ENCODE assay signal across 8 cellular contexts in genomic region chr17:50297407-50297865, GRCh38. TPM values are rescaled to one million over a fixed set of nuclear protein-coding genes. Genes with fewer than 3 reads are reported as not detected.
A peak's percentile ranks its signal among the peaks of the same experiment; 100 is the strongest.
DNase-seq lines count a peak whose midpoint lies in the region; ATAC-seq, FAIRE-seq and TF ChIP-seq lines count a peak whose summit lies in the region.

No MANE protein-coding gene starts in this region.

- H3K27me3 ChIP-seq in SJSA1 (replicated peaks) = no peaks in the 10 kb centered on the region

- intact Hi-C loops in posterior cingulate gyrus (cut with DNase I) = loop anchor here (1.0 to 10.0 kb wide), 2 partner anchors 97 to 163 kb away; partner anchors contain the start of gene SAMD14

- peak; percentile 79 for DNase-seq in ELR (ENCODE audit: low read depth)
- peak; percentile 73 to 89 for DNase-seq in SJSA1 (ENCODE audit: low read depth in 1 of 2, low spot score in 2 of 2)
- peak; percentile 73 for DNase-seq in activated gamma-delta T cell treated with Interleukin-2 at 50 U/mL for 16 hours
- DNase-seq in glutamatergic neuron = peak; percentile 85
- peak; percentile 55 to 97 (median 76) for DNase-seq in posterior cingulate gyrus
- peak; percentile 91 for DNase-seq in urothelium cell line (ENCODE audit: low spot score)

- peaks cover 8% of the 10 kb centered on the region for H3K4me1 Mint-ChIP-seq in glutamatergic neuron (ENCODE audit: low read depth, unreplicated experiment)

- H3K36me3 Mint-ChIP-seq in glutamatergic neuron (ENCODE audit: unreplicated experiment) = no peaks in the 10 kb centered on the region

- H3K4me3 Mint-ChIP-seq in glutamatergic neuron (ENCODE audit: unreplicated experiment) = no peak overlapping the region

- peaks cover 27% of the 10 kb centered on the region for H3K4me1 ChIP-seq in SJSA1 (replicated peaks)

- peak; percentile 98 for TF ChIP-seq CTCF in LNCAP (IDR thresholded peaks at IDR 0.05)
- TF ChIP-seq CTCF in glutamatergic neuron (IDR thresholded peaks at IDR 0.05; ENCODE audit: partially characterized antibody, unreplicated experiment) = peak; percentile 85

- no peaks in the 10 kb centered on the region for H3K9me3 ChIP-seq in SJSA1 (replicated peaks)

- ATAC-seq in HG02588 (IDR thresholded peaks at IDR 0.05; ENCODE audit: unreplicated experiment) = no peak

- H3K27ac Mint-ChIP-seq in glutamatergic neuron (ENCODE audit: unreplicated experiment) = no peak overlapping the region

- H3K36me3 ChIP-seq in SJSA1 = no peaks in the 10 kb centered on the region

- no peaks in the 10 kb centered on the region for H3K27me3 Mint-ChIP-seq in glutamatergic neuron (ENCODE audit: unreplicated experiment)

- H3K4me3 ChIP-seq in SJSA1 = no peak overlapping the region

- H3K9me3 Mint-ChIP-seq in glutamatergic neuron (ENCODE audit: unreplicated experiment) = peaks cover 2% of the 10 kb centered on the region

- FAIRE-seq in urothelium cell line (lab: Jason Lieb, UNC) = no peak

- no peak overlapping the region for H3K27ac ChIP-seq in SJSA1

RNA-seq across cellular contexts. Expression of gene TMEM92, which starts 23.2 kb away (rescaled TPM):
- 0.05 TPM in 1 of 2 replicates, not detected in the other for total RNA-seq in SJSA1 (2014; rRNA removed; shearing (Covaris generic))
- not detected for total RNA-seq in glutamatergic neuron (ENCODE audit: unreplicated experiment)

RNA-seq across cellular contexts. Expression of gene XYLT2, which starts 48.5 kb away (rescaled TPM):
- total RNA-seq in SJSA1 (2014; rRNA removed; shearing (Covaris generic)) = 27.7 and 41.8 TPM in 2 replicates
- total RNA-seq in glutamatergic neuron (ENCODE audit: unreplicated experiment) = 11.0 TPM
